In the genomic region with DNA sequence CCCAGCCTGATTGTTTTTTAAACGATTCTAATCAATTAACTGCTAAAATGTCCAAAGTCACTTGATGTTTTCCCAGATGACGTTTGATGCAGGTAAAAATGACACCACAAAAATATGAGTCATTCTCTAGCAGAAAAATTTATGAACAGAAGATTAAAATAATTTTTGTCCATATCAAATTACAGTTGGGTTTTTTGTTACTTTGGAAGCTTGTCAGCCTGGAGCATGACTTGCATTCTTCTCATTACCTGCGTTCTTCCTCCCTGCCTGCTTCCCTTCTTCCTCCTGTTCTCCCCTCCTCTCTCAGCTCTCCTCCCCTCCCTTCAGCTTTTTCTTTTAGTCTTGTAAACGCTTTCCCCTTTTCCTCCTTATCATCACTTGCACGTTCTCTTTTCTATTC, we compare ENCODE assay signal across 19 cellular contexts. TPM values are rescaled to one million over a fixed set of nuclear protein-coding genes. Genes with fewer than 3 reads are reported as not detected.
"Had no signal": no experiment of that assay in that cellular context is flagged by ENCODE, and none has a peak within 500 bp of the region (broad histone marks: within the 10 kb centered on the region; RNA-seq: fewer than 3 reads in every experiment).

No MANE protein-coding gene starts in this region.

- H3K4me1 Mint-ChIP-seq: activated naive CD4-positive, alpha-beta T cell treated with anti-CD3 and anti-CD28 coated beads, Interleukin-2, amount 50 U/mL, for 24 hours; central memory CD8-positive, alpha-beta T cell; immature natural killer cell had no signal

- H3K27me3 ChIP-seq: body of pancreas, gastrocnemius medialis, heart left ventricle, right atrium auricular region, tibial nerve had no signal

- H3K4me1 ChIP-seq: heart left ventricle, right atrium auricular region, tibial nerve had no signal

- H3K36me3 ChIP-seq: right atrium auricular region had no signal

- H3K4me3 ChIP-seq: body of pancreas, gastrocnemius medialis, heart left ventricle, right atrium auricular region, tibial nerve had no signal

- H3K9me3 Mint-ChIP-seq: activated naive CD4-positive, alpha-beta T cell treated with anti-CD3 and anti-CD28 coated beads, Interleukin-2, amount 50 U/mL, for 24 hours; central memory CD8-positive, alpha-beta T cell; effector memory CD8-positive, alpha-beta T cell; immature natural killer cell; nephron progenitor cell had no signal

- H3K27ac ChIP-seq: body of pancreas, gastrocnemius medialis, heart left ventricle, right atrium auricular region, tibial nerve had no signal

- H3K4me3 Mint-ChIP-seq: activated CD8-positive, alpha-beta T cell treated with anti-CD3 and anti-CD28 coated beads, Interleukin-2, amount 10 ng/mL, durations not matched to agents 7 days and 5 days; activated naive CD4-positive, alpha-beta T cell treated with anti-CD3 and anti-CD28 coated beads, Interleukin-2, amount 50 U/mL, for 24 hours; central memory CD8-positive, alpha-beta T cell; effector memory CD8-positive, alpha-beta T cell; immature natural killer cell; nephron progenitor cell; T-helper 17 cell had no signal

- DNase-seq: activated CD4-positive, alpha-beta T cell treated with anti-CD3 and anti-CD28 coated beads for 4 hours; activated CD8-positive, alpha-beta memory T cell treated with anti-CD3 and anti-CD28 coated beads, Interleukin-2, amount 50 U/mL, for 4 hours; activated CD8-positive, alpha-beta T cell treated with anti-CD3 and anti-CD28 coated beads, Interleukin-2, amount 10 ng/mL, durations not matched to agents 7 days and 5 days; activated T-cell treated with anti-CD3 and anti-CD28 coated beads, Interleukin-2, amount 50 U/mL, for 48 hours; effector memory CD8-positive, alpha-beta T cell; immature natural killer cell; mesendoderm; nephron progenitor cell; occipital lobe; stimulated activated CD4-positive, alpha-beta T cell treated with anti-CD3 and anti-CD28 coated beads, Interleukin-2, amount 100 ng/mL, for 48 hours; stimulated activated naive CD4-positive, alpha-beta T cell; T-helper 17 cell had no signal

- H3K27ac Mint-ChIP-seq: activated CD8-positive, alpha-beta T cell treated with anti-CD3 and anti-CD28 coated beads, Interleukin-2, amount 10 ng/mL, durations not matched to agents 7 days and 5 days; activated naive CD4-positive, alpha-beta T cell treated with anti-CD3 and anti-CD28 coated beads, Interleukin-2, amount 50 U/mL, for 24 hours; immature natural killer cell; nephron progenitor cell; T-helper 17 cell had no signal

- H3K27me3 Mint-ChIP-seq: activated naive CD4-positive, alpha-beta T cell treated with anti-CD3 and anti-CD28 coated beads, Interleukin-2, amount 50 U/mL, for 24 hours; central memory CD8-positive, alpha-beta T cell; effector memory CD8-positive, alpha-beta T cell; T-helper 17 cell had no signal

- H3K9me3 ChIP-seq: body of pancreas, gastrocnemius medialis, heart left ventricle, right atrium auricular region, tibial nerve had no signal

- ATAC-seq: activated CD8-positive, alpha-beta T cell treated with anti-CD3 and anti-CD28 coated beads, Interleukin-2, amount 10 ng/mL, durations not matched to agents 7 days and 5 days; body of pancreas; effector memory CD8-positive, alpha-beta T cell; gastrocnemius medialis; heart left ventricle; T-helper 17 cell had no signal

RNA-seq across cellular contexts. Expression of a gene that starts 18.7 kb away (rescaled TPM):
- total RNA-seq: occipital lobe had no signal
